32 cellular contexts compared by ENCODE assay signal in the genomic region with DNA sequence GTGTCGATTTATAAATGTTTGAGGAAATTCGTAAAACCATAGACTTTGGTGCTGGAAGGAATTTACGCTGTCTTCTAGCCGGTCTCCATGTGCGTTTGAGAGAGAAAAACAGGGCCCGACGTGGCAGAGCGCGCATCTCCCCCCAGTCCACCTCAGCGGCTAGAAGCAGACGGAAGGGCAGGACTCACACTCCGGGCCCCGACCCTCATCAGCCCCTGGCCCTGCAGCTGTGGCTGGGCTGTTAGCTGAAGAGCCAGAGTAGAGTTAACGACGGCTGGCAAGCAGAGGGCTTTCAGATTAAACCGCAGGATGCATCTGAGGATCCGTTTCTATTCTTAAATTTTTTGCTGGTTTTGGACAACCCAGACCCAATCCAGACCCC. TPM values are rescaled to one million over a fixed set of nuclear protein-coding genes. Genes with fewer than 3 reads are reported as not detected.
DNase-seq lines count a peak whose midpoint lies in the region; ATAC-seq, FAIRE-seq and TF ChIP-seq lines count a peak whose summit lies in the region.
"Had no signal": no experiment of that assay in that cellular context is flagged by ENCODE, and none has a peak within 500 bp of the region (broad histone marks: within the 10 kb centered on the region; RNA-seq: fewer than 3 reads in every experiment).

No MANE protein-coding gene starts in this region.

- no peak overlapping the region for H3K4ac ChIP-seq in trophoblast cell (ENCODE audit: low read depth, low read length)

- H3K4me1 ChIP-seq in GM23338 (ENCODE audit: insufficient read depth) (peaks cover 71% of the 10 kb centered on the region), right cardiac atrium (ENCODE audit: control insufficient read depth, insufficient read depth, low read length) (no peaks in the 10 kb centered on the region), trophoblast cell (ENCODE audit: control insufficient read depth in 1 of 2, insufficient read depth in 2 of 2, low read length in 2 of 2) (peaks cover 6 to 26% of the 10 kb centered on the region in 2 experiments)
- H3K4me1 ChIP-seq: testis had no signal

- H3K79me2 ChIP-seq in GM23338 (replicated peaks; ENCODE audit: insufficient read depth) (no peaks in the 10 kb centered on the region), trophoblast cell (ENCODE audit: control insufficient read depth, insufficient read depth, low read length, poor library complexity) (peaks cover 2% of the 10 kb centered on the region)

- ATAC-seq in GM23338 (no peak), WTC11 (no peak), right cardiac atrium (no peak)
- ATAC-seq: K562, SK-N-SH treated with all-trans-retinoic acid at 6 μM for 48 hours had no signal

- H3K4me3 Mint-ChIP-seq in GM23338 (peak overlapping the region; percentile 40), WTC11 (peak overlapping the region; percentile 44)
- H3K4me3 Mint-ChIP-seq: activated B cell treated with CpG ODN at 0.5 μM for 24 hours; activated naive CD4-positive, alpha-beta T cell treated with anti-CD3 and anti-CD28 coated beads for 36 hours; HFFc6 had no signal

- H4K8ac ChIP-seq in trophoblast cell (ENCODE audit: low read depth, low read length): no peak overlapping the region

- H3K27ac Mint-ChIP-seq in GM23338 (no peak overlapping the region), WTC11 (no peak overlapping the region)
- H3K27ac Mint-ChIP-seq: activated B cell treated with CpG ODN at 0.5 μM for 24 hours; activated naive CD4-positive, alpha-beta T cell treated with anti-CD3 and anti-CD28 coated beads for 36 hours; CD14-positive monocyte; HFFc6 had no signal

- H3K14ac ChIP-seq in trophoblast cell (ENCODE audit: low read length): no peak overlapping the region

- no peak overlapping the region for H3K18ac ChIP-seq in trophoblast cell (ENCODE audit: low read length)

- no peaks in the 10 kb centered on the region for H3K9me2 ChIP-seq in GM23338 (ENCODE audit: insufficient read depth)

- POLR2A ChIA-PET in WTC11 (lab: Charles Lee): no interaction called here

- no peak overlapping the region for H2BK120ac ChIP-seq in trophoblast cell (ENCODE audit: insufficient read depth, low read length, poor library complexity)

- H4K12ac ChIP-seq in trophoblast cell (ENCODE audit: low read depth, low read length): no peak overlapping the region

- H2AK5ac ChIP-seq in trophoblast cell (ENCODE audit: low read length): no peak overlapping the region

- peak overlapping the region; percentile 92 for H3K4me2 ChIP-seq in GM23338
- H3K4me2 ChIP-seq in trophoblast cell (ENCODE audit: low read length): no peak overlapping the region

- H3K9me3 Mint-ChIP-seq in GM23338: no peaks in the 10 kb centered on the region; the same call in 1 of the 3 replicates
- H3K9me3 Mint-ChIP-seq in WTC11: no peaks in the 10 kb centered on the region

- peaks cover 100% of the 10 kb centered on the region for H3K27me3 ChIP-seq in GM23338 (ENCODE audit: insufficient read depth)
- no peaks in the 10 kb centered on the region for H3K27me3 ChIP-seq in right cardiac atrium (ENCODE audit: control insufficient read depth, insufficient read depth)
- H3K27me3 ChIP-seq in trophoblast cell (ENCODE audit: insufficient read depth, low read length): peaks cover 83% of the 10 kb centered on the region
- H3K27me3 ChIP-seq: testis had no signal

- H3K4me1 Mint-ChIP-seq in GM23338 (peaks cover 57% of the 10 kb centered on the region), WTC11 (peaks cover 69% of the 10 kb centered on the region)

- H4K91ac ChIP-seq in trophoblast cell (ENCODE audit: low read depth, low read length): peak overlapping the region; percentile 25

- no peak for TF ChIP-seq CTCF in GM23338 (conservative IDR thresholded peaks at IDR 0.05; ENCODE audit: low read depth in 2 of 2)
- TF ChIP-seq CTCF in WTC11 (IDR thresholded peaks at IDR 0.05): no peak

- H3K36me3 ChIP-seq in GM23338 (ENCODE audit: insufficient read depth): no peaks in the 10 kb centered on the region
- no peaks in the 10 kb centered on the region for H3K36me3 ChIP-seq in trophoblast cell (ENCODE audit: control insufficient read depth in 1 of 2, insufficient read depth in 2 of 2, low read length in 2 of 2)

- H4K20me1 ChIP-seq in GM23338 (replicated peaks; ENCODE audit: insufficient read depth): peaks cover 20% of the 10 kb centered on the region

- FAIRE-seq in frontal cortex (lab: Jason Lieb, UNC): no peak
- FAIRE-seq: endometrium, GM19239, K562 had no signal

- H2BK12ac ChIP-seq in trophoblast cell (ENCODE audit: low read length): no peak overlapping the region

- no peak overlapping the region for H3K9ac ChIP-seq in trophoblast cell (ENCODE audit: low read length)

- H3K4me3 ChIP-seq in GM23338 (peak overlapping the region; percentile 66; the same call in 1 of the 2 replicates), right cardiac atrium (ENCODE audit: low read length) (peak overlapping the region; percentile 89), trophoblast cell (ENCODE audit: low read depth, low read length) (no peak overlapping the region)
- H3K4me3 ChIP-seq: K562 had no signal

- H3K23ac ChIP-seq in trophoblast cell (ENCODE audit: low read length): no peak overlapping the region

- H3F3A ChIP-seq in GM23338 (replicated peaks; ENCODE audit: low read depth): peaks cover 25% of the 10 kb centered on the region

- peaks cover 11% of the 10 kb centered on the region for H3K79me1 ChIP-seq in trophoblast cell (ENCODE audit: low read length)

- DNase-seq in GM23338 (ENCODE audit: low spot score) (peak; percentile 41), WTC11 (ENCODE audit: low spot score) (peak; percentile 31), right cardiac atrium (peak; percentile 13 to 70 (median 62)), trophoblast cell (no peak), DMS53 treated with DMSO at 0.1 percent for 48 hours (lab: John Stamatoyannopoulos, UW; ENCODE audit: unreplicated experiment) (no peak), frontal cortex (ENCODE audit: low spot score in 2 of 2) (no peak), activated gamma-delta T cell (lab: John Stamatoyannopoulos, UW) (no peak)
- DNase-seq: activated B cell treated with CpG ODN at 0.5 μM for 24 hours; activated naive CD4-positive, alpha-beta T cell treated with anti-CD3 and anti-CD28 coated beads for 36 hours; Calu3; EL; HFFc6; kidney glomerular epithelial cell; NCI-H1105 treated with DMSO at 0.1 percent for 48 hours; NCI-H2029 treated with DMSO at 0.1 percent for 48 hours; NCI-H345; NCI-H774; stimulated activated CD4-positive, alpha-beta T cell treated with anti-CD3 and anti-CD28 coated beads, Interleukin-12 subunit alpha, Interleukin-12 subunit beta, amount 100 ng/mL, for 4 hours; stimulated activated CD4-positive, alpha-beta T cell treated with anti-CD3 and anti-CD28 coated beads, Interleukin-4, amount 100 ng/mL, for 24 hours; stimulated activated naive CD4-positive, alpha-beta T cell; T1000; testis had no signal

- H3K27ac ChIP-seq in GM23338 (ENCODE audit: low read depth) (no peak overlapping the region), right cardiac atrium (ENCODE audit: low read length) (peak overlapping the region; percentile 44), trophoblast cell (ENCODE audit: low read depth, low read length) (no peak overlapping the region)
- H3K27ac ChIP-seq: RWPE1, testis had no signal

- H2AFZ ChIP-seq in GM23338: no peak overlapping the region
- H2AFZ ChIP-seq in trophoblast cell (ENCODE audit: insufficient read depth, low read length, poor library complexity): no peak overlapping the region

- no peak overlapping the region for H2BK5ac ChIP-seq in trophoblast cell (ENCODE audit: low read depth, low read length, poor library complexity)

- H3K36me3 Mint-ChIP-seq in GM23338 (ENCODE audit: low read depth): no peaks in the 10 kb centered on the region
- H3K36me3 Mint-ChIP-seq in WTC11: no peaks in the 10 kb centered on the region

- 31% methylated on average over 17 of the region's 17 CpGs for WGBS in right cardiac atrium
- no CpG with 5 or more reads among the region's 17 CpGs for WGBS in trophoblast cell (ENCODE audit: extremely low coverage, insufficient coverage, insufficient read length)

- H3K9me3 ChIP-seq in right cardiac atrium (ENCODE audit: control insufficient read depth, low read length) (no peaks in the 10 kb centered on the region), trophoblast cell (ENCODE audit: insufficient read depth, low read depth, low read length) (peaks cover 5% of the 10 kb centered on the region)
- H3K9me3 ChIP-seq: testis had no signal

- CTCF ChIA-PET in WTC11 (lab: Charles Lee): interaction anchor here (0.7 kb wide), 1 partner anchor 170 kb away, joined by 3 read pairs; no protein-coding TSS in a partner anchor

- H3K27me3 Mint-ChIP-seq in GM23338 (ENCODE audit: insufficient read depth, low read depth, poor library complexity) (peaks cover 96% of the 10 kb centered on the region), WTC11 (ENCODE audit: low read depth) (peaks cover 99% of the 10 kb centered on the region)

- intact Hi-C loops in right cardiac atrium (cut with DNase I): loop anchor here in 2 of 4 donors (10.0 kb wide), 2 partner anchors 129 to 169 kb away; no protein-coding TSS in a partner anchor

TF ChIP-seq in GM23338, 12 proteins besides CTCF, POLR2A, EP300 and RAD21 (continues in another document):
- TF ChIP-seq ZNF114 (CRISPR knock-in tag; IDR thresholded peaks at IDR 0.05) (no peak), EZH2phosphoT487 (IDR thresholded peaks at IDR 0.05; ENCODE audit: unreplicated experiment) (peak; percentile 89), NANOG (IDR thresholded peaks at IDR 0.05; ENCODE audit: borderline replicate concordance) (no peak), EZH2 (IDR thresholded peaks at IDR 0.05; ENCODE audit: low read depth, unreplicated experiment) (peak; percentile 16), CREB1 (CRISPR knock-in tag; IDR thresholded peaks at IDR 0.05; ENCODE audit: low read depth) (no peak), STAT1 (IDR thresholded peaks at IDR 0.05; ENCODE audit: unreplicated experiment) (no peak)

TF ChIP-seq in WTC11, 78 proteins besides CTCF, POLR2A, EP300 and RAD21:
- no peak for TF ChIP-seq JAZF1 (CRISPR knock-in tag; IDR thresholded peaks at IDR 0.05)
- TF ChIP-seq GABPB1 (CRISPR knock-in tag; IDR thresholded peaks at IDR 0.05): no peak

RNA-seq across cellular contexts. Expression of gene TBX20, which starts 1.5 kb away (rescaled TPM):
- 0.12 and 0.69 TPM in 2 replicates for total RNA-seq in GM23338 (2014; rRNA removed; shearing (Covaris generic))
- polyA plus RNA-seq in GM23338 (2016; fragmentation: Nextera tagmentation; extraction: Ambion mirVana) (not detected in 2 replicates), right cardiac atrium (14.8 TPM)
- total RNA-seq in WTC11 (2021) (0.24 to 0.37 TPM (median 0.25 TPM) in 3 replicates), right cardiac atrium (100 to 1,000 TPM; 180 to 254 (median 236) TPM), frontal cortex (not detected)
- polyA plus RNA-seq in trophoblast cell (2013): 8.2 and 8.9 TPM in 2 replicates
- total RNA-seq: activated naive CD4-positive, alpha-beta T cell treated with anti-CD3 and anti-CD28 coated beads for 36 hours; glomerular endothelial cell; HFFc6; HT-29; K562; MCF 10A; omental fat pad had no signal
- polyA plus RNA-seq: CD14-positive monocyte, K562 had no signal

Comparison
In these comparisons a context has a peak if more than half of its experiments do, and no peak if none do; other contexts are left out.
1. DNase-seq: peak in GM23338 (single experiment), WTC11 (single experiment) and right cardiac atrium (3 of 3); none in trophoblast cell (0 of 2), DMS53 treated with DMSO at 0.1 percent for 48 hours (single experiment), frontal cortex (0 of 2) and activated gamma-delta T cell (single experiment).
2. RNA of gene TBX20, which starts 1.5 kb away (total RNA-seq): 180 to 254 TPM in right cardiac atrium; 0.12 to 0.69 TPM in GM23338, 0.24 to 0.37 TPM in WTC11 and not detected in frontal cortex (single experiment); every median in the first group is over 100 times any median in the second.